23 cellular contexts compared by ENCODE assay signal in genomic region chr17:34996422-34997029, GRCh38. TPM values are rescaled to one million over a fixed set of nuclear protein-coding genes. Genes with fewer than 3 reads are reported as not detected.
A peak's percentile ranks its signal among the peaks of the same experiment; 100 is the strongest.
DNase-seq lines count a peak whose midpoint lies in the region; ATAC-seq and TF ChIP-seq lines count a peak whose summit lies in the region.
"Had no signal": no experiment of that assay in that cellular context is flagged by ENCODE, and none has a peak within 500 bp of the region (broad histone marks: within the 10 kb centered on the region; RNA-seq: fewer than 3 reads in every experiment).

No MANE protein-coding gene starts in this region.

- H3K4me1 ChIP-seq in esophagus (ENCODE audit: control insufficient read depth in 2 of 2, insufficient read depth in 2 of 2, low read length in 1 of 2) (peaks cover 2 to 8% of the 10 kb centered on the region in 2 donors), sigmoid colon (peaks cover 0 to 55% (median 42%) of the 10 kb centered on the region in 4 donors)
- H3K4me1 ChIP-seq: colonic mucosa had no signal

- intact Hi-C loops in sigmoid colon (cut with DNase I) (loop anchor here (2.0 kb wide), 1 partner anchor 16 kb away; the partner anchor contains the start of gene LIG3), head of caudate nucleus (cut with DNase I) (loop anchor here (5.0 kb wide), 1 partner anchor 91 kb away; no protein-coding TSS in a partner anchor)

- H3K36me3 ChIP-seq in esophagus (ENCODE audit: control insufficient read depth in 2 of 2, insufficient read depth in 2 of 2, low read length in 1 of 2) (peaks cover 7 to 34% of the 10 kb centered on the region in 2 donors), sigmoid colon (peaks cover 5 to 76% (median 17%) of the 10 kb centered on the region in 4 donors)

- DNase-seq in AML-193 (lab: John Stamatoyannopoulos, UW) (peak; percentile 55 to 64), NCI-H69 (lab: John Stamatoyannopoulos, UW) (peak; percentile 19), sigmoid colon (no peak), NCI-H82 treated with DMSO at 0.1 percent for 48 hours (lab: John Stamatoyannopoulos, UW; ENCODE audit: unreplicated experiment) (no peak), NCI-H1694 treated with DMSO at 0.1 percent for 48 hours (lab: John Stamatoyannopoulos, UW) (no peak), head of caudate nucleus (no peak)
- DNase-seq: activated CD4-positive, alpha-beta T cell treated with anti-CD3 and anti-CD28 coated beads for 48 hours; activated CD8-positive, alpha-beta memory T cell treated with anti-CD3 and anti-CD28 coated beads, Interleukin-2, amount 10 ng/mL, durations not matched to agents 7 days and 5 days; activated naive CD8-positive, alpha-beta T cell treated with anti-CD3 and anti-CD28 coated beads for 36 hours; CD4-positive, alpha-beta T cell; DMS153; GDM1; immature natural killer cell; KG1; retina; Right ventricle myocardium superior; stimulated activated CD4-positive, alpha-beta T cell treated with anti-CD3 and anti-CD28 coated beads, Interleukin-4, amount 100 ng/mL, for 4 hours; T-cell had no signal

- TF ChIP-seq POLR2A in sigmoid colon (IDR thresholded peaks at IDR 0.05) = no peak

- no peaks in the 10 kb centered on the region for H3K9me3 ChIP-seq in esophagus (ENCODE audit: control insufficient read depth in 2 of 2, insufficient read depth in 1 of 2, low read depth in 1 of 2, low read length in 1 of 2)
- no peaks in the 10 kb centered on the region for H3K9me3 ChIP-seq in sigmoid colon
- H3K9me3 ChIP-seq: colonic mucosa, heart right ventricle had no signal

- no peak for ATAC-seq in HG03520 (IDR thresholded peaks at IDR 0.05; ENCODE audit: unreplicated experiment)
- ATAC-seq: activated CD8-positive, alpha-beta memory T cell treated with anti-CD3 and anti-CD28 coated beads, Interleukin-2, amount 10 ng/mL, durations not matched to agents 7 days and 5 days; GM23338; T-cell had no signal

- H3K27me3 ChIP-seq in esophagus (ENCODE audit: control insufficient read depth in 1 of 2, insufficient read depth in 2 of 2, low read length in 2 of 2) = no peaks in the 10 kb centered on the region
- no peaks in the 10 kb centered on the region for H3K27me3 ChIP-seq in sigmoid colon
- H3K27me3 ChIP-seq: colonic mucosa, heart right ventricle had no signal

- H3K4me3 ChIP-seq in esophagus (ENCODE audit: low read depth in 1 of 2, low read length in 2 of 2) (no peak overlapping the region), sigmoid colon (no peak overlapping the region)
- H3K4me3 ChIP-seq: colonic mucosa, GM23338, heart right ventricle had no signal

- TF ChIP-seq CTCF in sigmoid colon (IDR thresholded peaks at IDR 0.05) = no peak

- peak overlapping the region; percentile 18 to 77 for H3K27ac ChIP-seq in esophagus (ENCODE audit: low read depth in 2 of 2, low read length in 1 of 2)
- H3K27ac ChIP-seq in sigmoid colon = peak overlapping the region; percentile 86 to 92 (median 89)
- H3K27ac ChIP-seq: colonic mucosa had no signal

- no peak for TF ChIP-seq EP300 in sigmoid colon (IDR thresholded peaks at IDR 0.05)

- 81 to 85% methylated on average over 2 of the region's 2 CpGs for WGBS in esophagus, 2 donors
- 88 to 90% methylated on average over 2 of the region's 2 CpGs for WGBS in sigmoid colon, 2 donors

RNA-seq across cellular contexts. Expression of gene LIG3, which starts 16.2 kb away (rescaled TPM):
- polyA plus RNA-seq in esophagus = 1 to 10 TPM; 6.2 to 9.2 TPM
- 10 to 100 TPM; 19.4 to 29.7 (median 22.7) TPM for total RNA-seq in sigmoid colon
- 10 to 100 TPM in 1 of 3 donors, 1 to 10 TPM in 2; 3.5 to 15.6 (median 4.2) TPM for polyA plus RNA-seq in sigmoid colon

RNA-seq across cellular contexts. Expression of gene ZNF830, which starts 35.2 kb away (rescaled TPM):
- polyA plus RNA-seq in esophagus (1 to 10 TPM; 6.5 to 7.9 TPM), sigmoid colon (10 to 100 TPM in 1 of 3 donors, 1 to 10 TPM in 2; 7.2 to 12.6 (median 8.3) TPM)
- 10 to 100 TPM in 3 of 4 donors, 1 to 10 TPM in 1; 8.6 to 14.3 (median 12.8) TPM for total RNA-seq in sigmoid colon

RNA-seq across cellular contexts. Expression of gene CCT6B, which starts 35.3 kb away (rescaled TPM):
- 1 to 10 TPM in 1 of 2 donors, under 1 TPM in 1; 0.80 to 1.0 TPM for polyA plus RNA-seq in esophagus
- total RNA-seq in sigmoid colon = 1 to 10 TPM; 3.3 to 4.3 (median 3.5) TPM
- 1 to 10 TPM in 1 of 3 donors, under 1 TPM in 2; 0.87 to 1.2 (median 0.92) TPM for polyA plus RNA-seq in sigmoid colon

Comparison
In these comparisons a context has a peak if more than half of its experiments do, and no peak if none do; other contexts are left out.
1. DNase-seq: peak in AML-193 (2 of 2) and NCI-H69 (single experiment); none in sigmoid colon (single experiment), NCI-H82 treated with DMSO at 0.1 percent for 48 hours (single experiment), NCI-H1694 treated with DMSO at 0.1 percent for 48 hours (single experiment) and head of caudate nucleus (0 of 42).